1 cellular context compared by ENCODE assay signal in genomic region chr3:14397531-14397930, GRCh38.
TF ChIP-seq lines count a peak whose summit lies in the region.

No MANE protein-coding gene starts in this region.

TF ChIP-seq in HEK293, 187 proteins besides CTCF, POLR2A, EP300 and RAD21 (continued from another document):
- no peak for TF ChIP-seq WT1 (tag by site-specific recombination; IDR thresholded peaks at IDR 0.05)
- TF ChIP-seq ZNF600 (tag by site-specific recombination; IDR thresholded peaks at IDR 0.05): no peak
- TF ChIP-seq ZNF140 (tag by site-specific recombination; IDR thresholded peaks at IDR 0.05): no peak
- no peak for TF ChIP-seq HOXC10 (CRISPR knock-in tag; IDR thresholded peaks at IDR 0.05)
- no peak for TF ChIP-seq BCL6B (tag by site-specific recombination; IDR thresholded peaks at IDR 0.05)
- no peak for TF ChIP-seq MZF1 (tag by site-specific recombination; IDR thresholded peaks at IDR 0.05; ENCODE audit: borderline replicate concordance)
- TF ChIP-seq GLIS1 (tag by site-specific recombination; IDR thresholded peaks at IDR 0.05): peak; percentile 31
- no peak for TF ChIP-seq GLIS2 (tag by site-specific recombination; IDR thresholded peaks at IDR 0.05)
- no peak for TF ChIP-seq ZNF513 (tag by site-specific recombination; IDR thresholded peaks at IDR 0.05)
- no peak for TF ChIP-seq ZNF560 (tag by site-specific recombination; IDR thresholded peaks at IDR 0.05; ENCODE audit: borderline replicate concordance)
